ENCODE assay signal across 1 cellular context in genomic region chr20:63778857-63779256, GRCh38.
TF ChIP-seq lines count a peak whose summit lies in the region.

No MANE protein-coding gene starts in this region.

TF ChIP-seq in GM23338, 12 proteins besides CTCF, POLR2A, EP300 and RAD21 (continued from another document):
- TF ChIP-seq ZNF462 (CRISPR knock-in tag; IDR thresholded peaks at IDR 0.05), result no peak
- no peak for TF ChIP-seq REST (IDR thresholded peaks at IDR 0.05; ENCODE audit: unreplicated experiment)
- TF ChIP-seq ZNF331 (CRISPR knock-in tag; IDR thresholded peaks at IDR 0.05; ENCODE audit: low read depth), result no peak
- TF ChIP-seq POLR2AphosphoS5 (IDR thresholded peaks at IDR 0.05; ENCODE audit: low read depth), result no peak
- no peak for TF ChIP-seq CREB1 (CRISPR knock-in tag; IDR thresholded peaks at IDR 0.05; ENCODE audit: low read depth)
- no peak for TF ChIP-seq ZNF114 (CRISPR knock-in tag; IDR thresholded peaks at IDR 0.05)
- no peak for TF ChIP-seq ETS1 (IDR thresholded peaks at IDR 0.05)
